10 cellular contexts compared by ENCODE assay signal in genomic region chr10:69464801-69465401, GRCh38. TPM values are rescaled to one million over a fixed set of nuclear protein-coding genes. Genes with fewer than 3 reads are reported as not detected.
DNase-seq lines count a peak whose midpoint lies in the region; ATAC-seq, FAIRE-seq and TF ChIP-seq lines count a peak whose summit lies in the region.
"Had no signal": no experiment of that assay in that cellular context is flagged by ENCODE, and none has a peak within 500 bp of the region (broad histone marks: within the 10 kb centered on the region; RNA-seq: fewer than 3 reads in every experiment).

No MANE protein-coding gene starts in this region.

- H2AFZ ChIP-seq in HCT116 (ENCODE audit: low read depth, low read length, poor library complexity, severe bottlenecking) = no peak overlapping the region
- H2AFZ ChIP-seq in GM12878 (ENCODE audit: control insufficient read depth, low read depth, low read length) = peak overlapping the region; percentile 51
- H2AFZ ChIP-seq in HepG2 (ENCODE audit: low read length) = no peak overlapping the region

- H3K79me2 ChIP-seq in HCT116 (ENCODE audit: insufficient read depth, low read length) (no peaks in the 10 kb centered on the region), GM12878 (ENCODE audit: control insufficient read depth, insufficient read depth, low read length) (no peaks in the 10 kb centered on the region), HepG2 (ENCODE audit: insufficient read depth, low read length) (no peaks in the 10 kb centered on the region)

- no peaks in the 10 kb centered on the region for H4K20me1 ChIP-seq in HCT116 (ENCODE audit: insufficient read depth)
- H4K20me1 ChIP-seq in GM12878 (ENCODE audit: control insufficient read depth, insufficient read depth) = no peaks in the 10 kb centered on the region
- no peaks in the 10 kb centered on the region for H4K20me1 ChIP-seq in HepG2 (ENCODE audit: insufficient read depth, low read length)

- H3K9me2 ChIP-seq in HCT116 (ENCODE audit: insufficient read depth) = no peaks in the 10 kb centered on the region

- H3K4me3 ChIP-seq in HCT116 (replicated peaks in 1 of 2; ENCODE audit: low read depth in 1 of 2, low read length in 2 of 2) = no peak overlapping the region
- no peak overlapping the region for H3K4me3 ChIP-seq in GM12878
- H3K4me3 ChIP-seq in HepG2 (replicated peaks in 1 of 3; ENCODE audit: insufficient read depth in 1 of 3, low read depth in 2 of 3, low read length in 3 of 3) = no peak overlapping the region
- no peak overlapping the region for H3K4me3 ChIP-seq in stomach smooth muscle (ENCODE audit: low read length in 2 of 2)
- no peak overlapping the region for H3K4me3 ChIP-seq in A673 (ENCODE audit: low read depth, low read length, poor library complexity, severe bottlenecking)

- H3K36me3 ChIP-seq in HCT116 (ENCODE audit: control insufficient read depth in 1 of 2, insufficient read depth in 2 of 2, low read length in 2 of 2) (no peaks in the 10 kb centered on the region), GM12878 (ENCODE audit: control insufficient read depth in 2 of 2, insufficient read depth in 2 of 2, low read length in 1 of 2) (no peaks in the 10 kb centered on the region; a peak in 1 of 4 replicates), HepG2 (replicated peaks in 1 of 2; ENCODE audit: control insufficient read depth in 1 of 2, insufficient read depth in 2 of 2, low read length in 2 of 2) (no peaks in the 10 kb centered on the region), stomach smooth muscle (ENCODE audit: control insufficient read depth in 2 of 2, insufficient read depth in 2 of 2, low read length in 2 of 2) (peaks cover 0 to 2% of the 10 kb centered on the region in 2 donors), A673 (ENCODE audit: insufficient read depth, low read length, poor library complexity, severe bottlenecking) (no peaks in the 10 kb centered on the region)

- H3K9ac ChIP-seq in HCT116 (ENCODE audit: low read length) (no peak overlapping the region), GM12878 (ENCODE audit: control insufficient read depth, insufficient read depth, low read length) (no peak overlapping the region), HepG2 (ENCODE audit: insufficient read depth, low read depth, low read length) (no peak overlapping the region), stomach smooth muscle (ENCODE audit: low read length in 2 of 2) (no peak overlapping the region)

- POLR2A ChIA-PET in HCT116 (lab: Charles Lee) = no interaction called here
- POLR2A ChIA-PET in GM12878 (lab: Charles Lee) = interaction anchor here (1.0 to 1.7 kb wide), 2 partner anchors 9 to 43 kb away, joined by 4 to 8 read pairs; no protein-coding TSS in a partner anchor
- POLR2A ChIA-PET in HepG2 (lab: Yijun Ruan, JAX) = no interaction called here
- POLR2A ChIA-PET in A673 (lab: Charles Lee; ENCODE audit: low non-redundant PET) = no interaction called here

- H3K27ac ChIP-seq in HCT116 (ENCODE audit: low read depth, low read length) (peak overlapping the region; percentile 28; the same call in 1 of the 2 replicates), GM12878 (ENCODE audit: control insufficient read depth, insufficient read depth) (peak overlapping the region; percentile 17), HepG2 (ENCODE audit: extremely low read length, insufficient read depth, low read length) (no peak overlapping the region), stomach smooth muscle (ENCODE audit: low read length) (peak overlapping the region; percentile 64), A673 (ENCODE audit: low read depth, low read length, poor library complexity, severe bottlenecking) (no peak overlapping the region)

- SMC1A ChIA-PET in GM12878 (lab: Charles Lee; ENCODE audit: uncharacterized antibody, unreplicated experiment) = interaction anchor here (0.9 to 2.6 kb wide), 5 partner anchors 9 to 39 kb away, joined by 4 to 14 read pairs (median 6); partner anchors contain the start of gene TSPAN15

- no peak for FAIRE-seq in GM12878 (lab: Jason Lieb, UNC)
- no peak for FAIRE-seq in HepG2 (lab: Jason Lieb, UNC)
- FAIRE-seq: bronchial epithelial cell, keratinocyte had no signal

- TF ChIP-seq EP300 in GM12878 (IDR thresholded peaks at IDR 0.05; ENCODE audit: borderline replicate concordance in 1 of 2, control insufficient read depth in 1 of 2, low read depth in 2 of 2, low read length in 2 of 2) = no peak
- TF ChIP-seq EP300 in HepG2 (IDR thresholded peaks at IDR 0.05; ENCODE audit: low read depth in 2 of 2, low read length in 2 of 2) = no peak
- TF ChIP-seq EP300 in HepG2 (CRISPR knock-in tag; IDR thresholded peaks at IDR 0.05; ENCODE audit: borderline replicate concordance) = no peak

- DNase-seq in HCT116 (ENCODE audit: low read depth, low spot score) (no peak), GM12878 (ENCODE audit: low read depth, low spot score) (no peak), HepG2 (ENCODE audit: low spot score) (no peak), NCI-H69 (lab: John Stamatoyannopoulos, UW) (no peak), A673 (ENCODE audit: low spot score) (no peak)
- DNase-seq: NCI-H2081 had no signal

- no peak for TF ChIP-seq POLR2A in HCT116 (IDR thresholded peaks at IDR 0.05; ENCODE audit: borderline replicate concordance, extremely low read depth, insufficient read depth, insufficient read length)
- TF ChIP-seq POLR2A in GM12878 (IDR thresholded peaks at IDR 0.05; ENCODE audit: low read depth, low read length) = no peak
- no peak for TF ChIP-seq POLR2A in HepG2 (IDR thresholded peaks at IDR 0.05; ENCODE audit: insufficient read depth in 1 of 2, low read depth in 2 of 2, low read length in 2 of 2)

- H3K4me1 ChIP-seq in HCT116 (ENCODE audit: control insufficient read depth in 1 of 2, insufficient read depth in 2 of 2, low read length in 2 of 2) = peaks cover 15 to 31% of the 10 kb centered on the region in 2 experiments
- peaks cover 35% of the 10 kb centered on the region for H3K4me1 ChIP-seq in GM12878 (ENCODE audit: control insufficient read depth, insufficient read depth, low read length)
- H3K4me1 ChIP-seq in HepG2 (ENCODE audit: insufficient read depth, low read length) = peaks cover 10% of the 10 kb centered on the region; the same call in 1 of the 2 replicates
- H3K4me1 ChIP-seq in stomach smooth muscle (ENCODE audit: control insufficient read depth, insufficient read depth, low read length) = peaks cover 74% of the 10 kb centered on the region
- no peaks in the 10 kb centered on the region for H3K4me1 ChIP-seq in A673 (ENCODE audit: insufficient read depth, low read length, poor library complexity, severe bottlenecking)

- H3K4me2 ChIP-seq in HCT116 (ENCODE audit: low read length) = peak overlapping the region; percentile 31
- no peak overlapping the region; the same call in 1 of the 2 replicates for H3K4me2 ChIP-seq in GM12878 (ENCODE audit: control insufficient read depth, insufficient read depth)
- no peak overlapping the region for H3K4me2 ChIP-seq in HepG2 (ENCODE audit: low read depth, low read length)

- in situ Hi-C loops in GM12878 (cut with MboI) = no loop called here
- in situ Hi-C loops in HepG2 (cut with HindIII; ENCODE audit: extremely low pct_ligation_motif_present, low pct_unique_long_range_greater_than_20kb) = no loop called here

- 16% methylated on average over 2 of the region's 2 CpGs for WGBS in GM12878 (ENCODE audit: insufficient coverage, insufficient replicate concordance, low lambda C conversion rate, missing lambda C conversion rate)
- 80% methylated on average over 1 of the region's 2 CpGs for WGBS in HepG2 (ENCODE audit: low lambda C conversion rate)

- ATAC-seq in HCT116 (peak; percentile 71), GM12878 (peak; percentile 86), HepG2 (peak; percentile 50), HG03354 (IDR thresholded peaks at IDR 0.05; ENCODE audit: poor library complexity, severe bottlenecking, unreplicated experiment) (no peak)

- RAD21 ChIA-PET in HCT116 (lab: Charles Lee; ENCODE audit: low non-redundant PET in 1 of 2, low total read pairs in 2 of 2, uncharacterized antibody in 2 of 2, unreplicated experiment in 2 of 2) (no interaction called here), GM12878 (lab: Charles Lee; ENCODE audit: unreplicated experiment) (interaction anchor here (0.7 to 2.7 kb wide), 2 partner anchors 13 to 50 kb away, joined by 3 to 16 read pairs; partner anchors contain the start of gene TSPAN15)

- intact Hi-C loops in HCT116 (cut with micrococcal nuclease) (no loop called here), GM12878 (cut with micrococcal nuclease; ENCODE audit: unreplicated experiment) (no loop called here), HepG2 (cut with micrococcal nuclease; ENCODE audit: unreplicated experiment) (no loop called here), A673 (cut with micrococcal nuclease; ENCODE audit: unreplicated experiment) (no loop called here)

- BruUV-seq in HCT116 (replicated peaks; lab: Mats Ljungman, UMichigan) (no TSS peak), GM12878 (replicated peaks; lab: Mats Ljungman, UMichigan) (no TSS peak), HepG2 (replicated peaks; lab: Mats Ljungman, UMichigan) (no TSS peak), A673 (replicated peaks; lab: Mats Ljungman, UMichigan) (no TSS peak)

- no peaks in the 10 kb centered on the region for H3K9me3 ChIP-seq in HCT116 (ENCODE audit: control insufficient read depth in 1 of 2, insufficient read depth in 1 of 2, low read depth in 1 of 2, low read length in 2 of 2)
- no peaks in the 10 kb centered on the region for H3K9me3 ChIP-seq in GM12878 (replicated peaks; ENCODE audit: control insufficient read depth, insufficient read depth, low read length)
- H3K9me3 ChIP-seq in HepG2 (ENCODE audit: low read length) = no peaks in the 10 kb centered on the region
- no peaks in the 10 kb centered on the region for H3K9me3 ChIP-seq in stomach smooth muscle (ENCODE audit: control insufficient read depth in 2 of 2, low read length in 2 of 2)
- no peaks in the 10 kb centered on the region for H3K9me3 ChIP-seq in A673 (ENCODE audit: low read depth, low read length, poor library complexity, severe bottlenecking)

- TF ChIP-seq CTCF in HCT116 (IDR thresholded peaks at IDR 0.05 in 2 of 3, conservative IDR thresholded peaks at IDR 0.05 in 1 of 3; ENCODE audit: borderline replicate concordance in 1 of 3, insufficient read depth in 1 of 3, low read depth in 2 of 3, low read length in 2 of 3) (0 out of 6 replicates have a peak, but pooled peaks of 1 of the 3 experiments have one; percentile 7), GM12878 (IDR thresholded peaks at IDR 0.05 in 2 of 3, conservative IDR thresholded peaks at IDR 0.05 in 1 of 3; ENCODE audit: control insufficient read depth in 2 of 3, extremely low read depth in 1 of 3, insufficient read depth in 1 of 3, low read depth in 3 of 3, low read length in 3 of 3) (no peak), HepG2 (CRISPR knock-in tag; IDR thresholded peaks at IDR 0.05) (no peak), A673 (conservative IDR thresholded peaks at IDR 0.05; ENCODE audit: low read depth, low read length) (no peak)

- CTCF ChIA-PET in HCT116 (lab: Charles Lee) (interaction anchor here (0.7 kb wide), 1 partner anchor 56 kb away, joined by 5 read pairs; no protein-coding TSS in a partner anchor), GM12878 (lab: Yijun Ruan, JAX) (interaction anchor here (0.5 to 2.9 kb wide), 6 partner anchors 13 to 142 kb away, joined by 3 to 16 read pairs (median 3); partner anchors contain the start of gene TSPAN15), HepG2 (lab: Yijun Ruan, JAX; ENCODE audit: low intra/inter-chr PET ratio, low total read pairs) (no interaction called here), A673 (lab: Charles Lee) (interaction anchor here (0.6 kb wide), 1 partner anchor 38 kb away, joined by 4 read pairs; no protein-coding TSS in a partner anchor)

- H3K27me3 ChIP-seq in HCT116 (ENCODE audit: insufficient read depth, low read length) = no peaks in the 10 kb centered on the region
- H3K27me3 ChIP-seq in GM12878 (replicated peaks in 1 of 2; ENCODE audit: control insufficient read depth in 2 of 2, insufficient read depth in 2 of 2, low read length in 1 of 2) = no peaks in the 10 kb centered on the region
- H3K27me3 ChIP-seq in HepG2 (ENCODE audit: control insufficient read depth in 1 of 2, insufficient read depth in 2 of 2, low read length in 2 of 2) = peaks cover 0 to 1% of the 10 kb centered on the region in 2 experiments; a peak in 1 of 5 replicates
- H3K27me3 ChIP-seq in stomach smooth muscle (ENCODE audit: control insufficient read depth in 1 of 2, insufficient read depth in 2 of 2, low read length in 2 of 2) = no peaks in the 10 kb centered on the region
- no peaks in the 10 kb centered on the region for H3K27me3 ChIP-seq in A673 (replicated peaks; ENCODE audit: insufficient read depth, low read depth, low read length, poor library complexity)

- no peak for TF ChIP-seq RAD21 in HCT116 (IDR thresholded peaks at IDR 0.05; ENCODE audit: low read depth)
- no peak for TF ChIP-seq RAD21 in GM12878 (IDR thresholded peaks at IDR 0.05; ENCODE audit: insufficient read depth, low read depth, low read length)
- no peak for TF ChIP-seq RAD21 in HepG2 (CRISPR knock-in tag; IDR thresholded peaks at IDR 0.05)

RNA-seq across cellular contexts. Expression of gene TSPAN15, which starts 13.6 kb away (rescaled TPM):
- 16.0 TPM for total RNA-seq in HCT116 (2021; ENCODE audit: unreplicated experiment)
- polyA plus RNA-seq in HCT116 (2012) = 30.7 and 42.6 TPM in 2 replicates
- 13.5 and 16.0 TPM in 2 replicates for total RNA-seq in GM12878 (2013; cell fraction: nucleolus; rRNA removed)
- 1.9 and 2.2 TPM in 2 replicates for total RNA-seq in GM12878 (2014; rRNA removed)
- total RNA-seq in GM12878 (2014; rRNA removed; fragmentation: Illumina TruSeq; extraction: Trizol) = 1.3 and 1.8 TPM in 2 replicates
- total RNA-seq in GM12878 (2021) = 2.3 and 3.3 TPM in 2 replicates
- polyA plus RNA-seq in GM12878 (2011; ENCODE audit: low read depth) = 0.81 TPM
- 6.2 and 8.5 TPM in 2 replicates for polyA plus RNA-seq in GM12878 (2011; rRNA removed)
- polyA plus RNA-seq in GM12878 (2011; cell fraction: cytosol; rRNA removed) = 10.5 and 14.8 TPM in 2 replicates
- polyA plus RNA-seq in GM12878 (2011; cell fraction: nucleus; rRNA removed) = 11.7 and 12.8 TPM in 2 replicates
- polyA plus RNA-seq in GM12878 (2012) = 2.3 and 2.7 TPM in 2 replicates
- polyA plus RNA-seq in GM12878 (2014; fragmentation: Illumina TruSeq; extraction: Trizol) = 1.4 and 2.7 TPM in 2 replicates
- polyA plus RNA-seq in GM12878 (2014; fragmentation: Nextera tagmentation; extraction: Ambion mirVana) = not detected
- polyA plus RNA-seq in GM12878 (2014; rRNA removed) = 1.4 and 2.5 TPM in 2 replicates
- polyA plus RNA-seq in GM12878 (2016; fragmentation: Nextera tagmentation; extraction: Ambion mirVana) = 1 to 10 TPM; 2.2 to 2.8 TPM
- 16.0 and 19.2 TPM in 2 replicates for polyA minus RNA-seq in GM12878 (2011; rRNA and poly(A)+ RNA removed)
- 2.6 and 2.9 TPM in 2 replicates for polyA minus RNA-seq in GM12878 (2011; cell fraction: cytosol; rRNA and poly(A)+ RNA removed)
- 6.2 and 9.1 TPM in 2 replicates for polyA minus RNA-seq in GM12878 (2011; cell fraction: nucleus; rRNA and poly(A)+ RNA removed)
- 0.27 and 0.34 TPM in 2 replicates for total RNA-seq in HepG2 (2016; rRNA removed; fragmentation: Illumina TruSeq; extraction: Trizol)
- total RNA-seq in HepG2 (2016; cell fraction: cytosol; rRNA removed; fragmentation: Illumina TruSeq; extraction: Trizol; ENCODE audit: low read depth) = 0.61 and 0.88 TPM in 2 replicates
- total RNA-seq in HepG2 (2016; cell fraction: insoluble cytoplasmic fraction; rRNA removed; fragmentation: Illumina TruSeq; extraction: Trizol) = 0.28 TPM in 2 replicates
- 0.62 and 0.80 TPM in 2 replicates for total RNA-seq in HepG2 (2016; cell fraction: membrane; rRNA removed; fragmentation: Illumina TruSeq; extraction: Trizol)
- total RNA-seq in HepG2 (2016; cell fraction: nucleus; rRNA removed; fragmentation: Illumina TruSeq; extraction: Trizol) = 0.28 and 1.2 TPM in 2 replicates
- polyA plus RNA-seq in HepG2 (2011; rRNA removed) = 3.2 and 5.1 TPM in 2 replicates
- polyA plus RNA-seq in HepG2 (2011; cell fraction: cytosol; rRNA removed) = 5.3 and 5.4 TPM in 2 replicates
- polyA plus RNA-seq in HepG2 (2011; cell fraction: nucleus; rRNA removed) = 2.8 and 3.1 TPM in 2 replicates
- polyA plus RNA-seq in HepG2 (2012) = 3.9 and 5.4 TPM in 2 replicates
- polyA plus RNA-seq in HepG2 (2016; cell fraction: cytosol; fragmentation: Illumina TruSeq; extraction: Trizol; ENCODE audit: low read depth) = 0.62 and 0.84 TPM in 2 replicates
- polyA plus RNA-seq in HepG2 (2016; cell fraction: insoluble cytoplasmic fraction; fragmentation: Illumina TruSeq; extraction: Trizol; ENCODE audit: low read depth) = 0.35 and 0.72 TPM in 2 replicates
- polyA plus RNA-seq in HepG2 (2016; cell fraction: membrane; fragmentation: Illumina TruSeq; extraction: Trizol; ENCODE audit: low read depth) = 0.59 and 0.94 TPM in 2 replicates
- polyA plus RNA-seq in HepG2 (2016; cell fraction: nucleus; fragmentation: Illumina TruSeq; extraction: Trizol; ENCODE audit: insufficient read depth, low read depth) = 1.5 and 2.6 TPM in 2 replicates
- polyA minus RNA-seq in HepG2 (2011; rRNA and poly(A)+ RNA removed; ENCODE audit: low replicate concordance) = 7.5 and 42.0 TPM in 2 replicates
- polyA minus RNA-seq in HepG2 (2011; cell fraction: cytosol; rRNA and poly(A)+ RNA removed) = 1.6 and 1.8 TPM in 2 replicates
- 2.8 and 3.5 TPM in 2 replicates for polyA minus RNA-seq in HepG2 (2011; cell fraction: nucleus; rRNA and poly(A)+ RNA removed)
- total RNA-seq in A673 (2021) = 2.1 and 2.5 TPM in 2 replicates

RNA-seq across cellular contexts. Expression of gene TACR2, which starts 48.2 kb away (rescaled TPM):
- not detected for total RNA-seq in HCT116 (2021; ENCODE audit: unreplicated experiment)
- 0.09 and 0.14 TPM in 2 replicates for polyA plus RNA-seq in HCT116 (2012)
- total RNA-seq in GM12878 (2013; cell fraction: nucleolus; rRNA removed) = not detected in 2 replicates
- not detected in 2 replicates for total RNA-seq in GM12878 (2014; rRNA removed)
- not detected in 2 replicates for total RNA-seq in GM12878 (2014; rRNA removed; fragmentation: Illumina TruSeq; extraction: Trizol)
- total RNA-seq in GM12878 (2021) = not detected in 2 replicates
- polyA plus RNA-seq in GM12878 (2011; ENCODE audit: low read depth) = not detected
- polyA plus RNA-seq in GM12878 (2011; rRNA removed) = not detected in 2 replicates
- polyA plus RNA-seq in GM12878 (2011; cell fraction: cytosol; rRNA removed) = not detected in 2 replicates
- polyA plus RNA-seq in GM12878 (2011; cell fraction: nucleus; rRNA removed) = not detected in 2 replicates
- 0.12 TPM in 1 of 2 replicates, not detected in the other for polyA plus RNA-seq in GM12878 (2012)
- not detected in 2 replicates for polyA plus RNA-seq in GM12878 (2014; fragmentation: Illumina TruSeq; extraction: Trizol)
- not detected for polyA plus RNA-seq in GM12878 (2014; fragmentation: Nextera tagmentation; extraction: Ambion mirVana)
- polyA plus RNA-seq in GM12878 (2014; rRNA removed) = not detected in 2 replicates
- polyA plus RNA-seq in GM12878 (2016; fragmentation: Nextera tagmentation; extraction: Ambion mirVana) = under 1 TPM in 1 of 2 experiments, not detected in 1; 0.11 TPM
- polyA minus RNA-seq in GM12878 (2011; rRNA and poly(A)+ RNA removed) = not detected in 2 replicates
- not detected in 2 replicates for polyA minus RNA-seq in GM12878 (2011; cell fraction: cytosol; rRNA and poly(A)+ RNA removed)
- not detected in 2 replicates for polyA minus RNA-seq in GM12878 (2011; cell fraction: nucleus; rRNA and poly(A)+ RNA removed)
- not detected in 2 replicates for total RNA-seq in HepG2 (2016; rRNA removed; fragmentation: Illumina TruSeq; extraction: Trizol)
- not detected in 2 replicates for total RNA-seq in HepG2 (2016; cell fraction: cytosol; rRNA removed; fragmentation: Illumina TruSeq; extraction: Trizol; ENCODE audit: low read depth)
- not detected in 2 replicates for total RNA-seq in HepG2 (2016; cell fraction: insoluble cytoplasmic fraction; rRNA removed; fragmentation: Illumina TruSeq; extraction: Trizol)
- total RNA-seq in HepG2 (2016; cell fraction: membrane; rRNA removed; fragmentation: Illumina TruSeq; extraction: Trizol) = not detected in 2 replicates
- total RNA-seq in HepG2 (2016; cell fraction: nucleus; rRNA removed; fragmentation: Illumina TruSeq; extraction: Trizol) = not detected in 2 replicates
- polyA plus RNA-seq in HepG2 (2011; rRNA removed) = 0.04 TPM in 1 of 2 replicates, not detected in the other
- polyA plus RNA-seq in HepG2 (2011; cell fraction: cytosol; rRNA removed) = 0.03 TPM in 2 replicates
- polyA plus RNA-seq in HepG2 (2011; cell fraction: nucleus; rRNA removed) = not detected in 2 replicates
- not detected in 2 replicates for polyA plus RNA-seq in HepG2 (2012)
- not detected in 2 replicates for polyA plus RNA-seq in HepG2 (2016; cell fraction: cytosol; fragmentation: Illumina TruSeq; extraction: Trizol; ENCODE audit: low read depth)
- polyA plus RNA-seq in HepG2 (2016; cell fraction: insoluble cytoplasmic fraction; fragmentation: Illumina TruSeq; extraction: Trizol; ENCODE audit: low read depth) = not detected in 2 replicates
- polyA plus RNA-seq in HepG2 (2016; cell fraction: membrane; fragmentation: Illumina TruSeq; extraction: Trizol; ENCODE audit: low read depth) = not detected in 2 replicates
- polyA plus RNA-seq in HepG2 (2016; cell fraction: nucleus; fragmentation: Illumina TruSeq; extraction: Trizol; ENCODE audit: insufficient read depth, low read depth) = not detected in 2 replicates
- 0.48 TPM in 1 of 2 replicates, not detected in the other for polyA minus RNA-seq in HepG2 (2011; rRNA and poly(A)+ RNA removed; ENCODE audit: low replicate concordance)
- polyA minus RNA-seq in HepG2 (2011; cell fraction: cytosol; rRNA and poly(A)+ RNA removed) = not detected in 2 replicates
- polyA minus RNA-seq in HepG2 (2011; cell fraction: nucleus; rRNA and poly(A)+ RNA removed) = not detected in 2 replicates
- 0.17 and 0.21 TPM in 2 replicates for total RNA-seq in A673 (2021)

Comparison
In these comparisons a context has a peak if more than half of its experiments do, and no peak if none do; other contexts are left out.
1. H3K27ac ChIP-seq: peak in HCT116 (single experiment), GM12878 (single experiment) and stomach smooth muscle (single experiment); none in HepG2 (single experiment) and A673 (single experiment).